Comparison of ENCODE assay signal across 12 cellular contexts in the genomic region with DNA sequence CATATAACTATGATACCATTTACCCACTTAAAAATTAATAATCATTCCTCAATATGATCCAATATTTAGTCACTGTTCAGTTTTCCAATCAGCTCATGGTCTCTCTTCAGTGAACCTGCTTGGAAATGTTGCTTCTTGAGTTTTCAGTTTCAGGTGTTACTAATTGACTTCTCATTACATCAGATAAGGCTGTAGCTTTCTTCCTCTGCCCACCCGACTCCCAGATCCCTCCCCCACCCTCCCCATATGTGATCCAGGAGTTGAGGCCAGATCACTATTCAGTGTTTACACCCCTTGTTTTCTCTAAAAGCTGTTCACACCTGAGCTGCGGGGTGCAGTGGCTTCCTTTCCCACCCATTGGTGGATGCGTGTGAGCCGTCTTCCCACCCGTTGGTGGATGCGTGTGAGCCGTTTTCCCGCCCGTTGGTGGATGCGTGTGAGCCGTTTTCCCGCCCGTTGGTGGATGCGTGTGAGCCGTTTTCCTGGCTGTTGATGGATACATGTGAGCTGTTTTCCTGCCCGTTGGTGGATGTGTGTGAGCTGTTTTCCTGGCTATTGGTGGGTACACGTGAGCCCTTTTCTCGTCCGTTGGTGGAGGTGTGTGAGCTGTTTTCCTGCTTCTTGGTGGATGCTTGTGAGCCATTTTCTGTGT. TPM values are rescaled to one million over a fixed set of nuclear protein-coding genes. Genes with fewer than 3 reads are reported as not detected.
DNase-seq lines count a peak whose midpoint lies in the region; ATAC-seq and TF ChIP-seq lines count a peak whose summit lies in the region.
"Had no signal": no experiment of that assay in that cellular context is flagged by ENCODE, and none has a peak within 500 bp of the region (broad histone marks: within the 10 kb centered on the region; RNA-seq: fewer than 3 reads in every experiment).

No MANE protein-coding gene starts in this region.

- H3K36me3 ChIP-seq in naive thymus-derived CD4-positive, alpha-beta T cell (ENCODE audit: control insufficient read depth in 2 of 3, insufficient read depth in 3 of 3, low read length in 3 of 3), result peaks cover 0 to 4% (median 0%) of the 10 kb centered on the region in 3 experiments
- H3K36me3 ChIP-seq: neutrophil had no signal

- H3K27ac Mint-ChIP-seq in CD4-positive, alpha-beta T cell, result peak overlapping the region; percentile 93
- H3K27ac Mint-ChIP-seq in activated naive CD8-positive, alpha-beta T cell, result peak overlapping the region; percentile 94
- H3K27ac Mint-ChIP-seq in naive thymus-derived CD4-positive, alpha-beta T cell, result peak overlapping the region; percentile 69 to 95 (median 89)
- H3K27ac Mint-ChIP-seq in CD14-positive monocyte, result peak overlapping the region in 3 of 7 donors; percentile 0 to 69 (median 42)

- POLR2A ChIA-PET in CD4-positive, alpha-beta T cell (lab: Charles Lee), result interaction anchor here (0.6 to 2.6 kb wide), 6 partner anchors 12 to 83 kb away, joined by 3 to 19 read pairs (median 7); a partner anchor contains a TSS
- POLR2A ChIA-PET in naive thymus-derived CD4-positive, alpha-beta T cell (lab: Charles Lee), result interaction anchor here (0.6 to 4.8 kb wide), 10 partner anchors 12 to 126 kb away, joined by 3 to 47 read pairs (median 4); a partner anchor contains a TSS

- peaks cover 39 to 43% of the 10 kb centered on the region in 2 donors for H3K4me1 ChIP-seq in naive thymus-derived CD4-positive, alpha-beta T cell (ENCODE audit: control insufficient read depth in 2 of 2, insufficient read depth in 2 of 2, low read length in 2 of 2)

- H3K4me1 Mint-ChIP-seq in CD4-positive, alpha-beta T cell (ENCODE audit: low read depth), result peaks cover 55% of the 10 kb centered on the region
- peaks cover 46% of the 10 kb centered on the region for H3K4me1 Mint-ChIP-seq in activated naive CD8-positive, alpha-beta T cell (ENCODE audit: low read depth)
- H3K4me1 Mint-ChIP-seq in naive thymus-derived CD4-positive, alpha-beta T cell, result peaks cover 14 to 50% (median 40%) of the 10 kb centered on the region in 7 donors
- H3K4me1 Mint-ChIP-seq in CD14-positive monocyte, result peaks cover 37% of the 10 kb centered on the region

- TF ChIP-seq CTCF in CD4-positive, alpha-beta T cell (IDR thresholded peaks at IDR 0.05), result no peak
- no peak for TF ChIP-seq CTCF in HL-60 (IDR thresholded peaks at IDR 0.05; ENCODE audit: insufficient read depth, low read length)
- TF ChIP-seq CTCF in CD14-positive monocyte (IDR thresholded peaks at IDR 0.05), result no peak

- no peak for ATAC-seq in CD4-positive, alpha-beta T cell (ENCODE audit: poor library complexity)
- no peak for ATAC-seq in naive thymus-derived CD4-positive, alpha-beta T cell

- no peaks in the 10 kb centered on the region for H3K27me3 Mint-ChIP-seq in CD4-positive, alpha-beta T cell
- no peaks in the 10 kb centered on the region for H3K27me3 Mint-ChIP-seq in activated naive CD8-positive, alpha-beta T cell
- peaks cover 0 to 2% (median 0%) of the 10 kb centered on the region in 5 donors for H3K27me3 Mint-ChIP-seq in naive thymus-derived CD4-positive, alpha-beta T cell
- H3K27me3 Mint-ChIP-seq in CD14-positive monocyte (ENCODE audit: low read depth in 3 of 3), result peaks cover 0 to 2% (median 0%) of the 10 kb centered on the region in 3 donors

- no peaks in the 10 kb centered on the region for H3K27me3 ChIP-seq in CD4-positive, alpha-beta T cell (ENCODE audit: control insufficient read depth, insufficient read depth, low read length)
- H3K27me3 ChIP-seq in HL-60 (ENCODE audit: insufficient read depth, poor library complexity, severe bottlenecking), result no peaks in the 10 kb centered on the region
- H3K27me3 ChIP-seq in naive thymus-derived CD4-positive, alpha-beta T cell (ENCODE audit: control insufficient read depth in 2 of 2, insufficient read depth in 2 of 2, low read length in 2 of 2), result no peaks in the 10 kb centered on the region
- H3K27me3 ChIP-seq: ascending aorta, neutrophil, suprapubic skin had no signal

- intact Hi-C loops in CD4-positive, alpha-beta T cell (cut with DNase I, micrococcal nuclease), result loop anchor here (5.0 kb wide), 3 partner anchors 53 to 128 kb away; a partner anchor contains a TSS
- intact Hi-C loops in naive thymus-derived CD4-positive, alpha-beta T cell (cut with micrococcal nuclease), result loop anchor here (1.0 to 5.0 kb wide), 11 partner anchors 12 to 1058 kb away; a partner anchor contains a TSS
- intact Hi-C loops in CD14-positive monocyte (cut with micrococcal nuclease), result no loop called here

- H3K9me3 Mint-ChIP-seq in CD4-positive, alpha-beta T cell, result no peaks in the 10 kb centered on the region
- no peaks in the 10 kb centered on the region for H3K9me3 Mint-ChIP-seq in activated naive CD8-positive, alpha-beta T cell (ENCODE audit: low read depth)
- no peaks in the 10 kb centered on the region for H3K9me3 Mint-ChIP-seq in naive thymus-derived CD4-positive, alpha-beta T cell
- H3K9me3 Mint-ChIP-seq in CD14-positive monocyte, result peaks cover 0 to 2% (median 0%) of the 10 kb centered on the region in 7 donors

- H3K9me3 ChIP-seq in CD4-positive, alpha-beta T cell (ENCODE audit: control insufficient read depth, low read length), result no peaks in the 10 kb centered on the region
- no peaks in the 10 kb centered on the region for H3K9me3 ChIP-seq in naive thymus-derived CD4-positive, alpha-beta T cell (ENCODE audit: control insufficient read depth in 2 of 3, low read length in 3 of 3)
- H3K9me3 ChIP-seq: ascending aorta, neutrophil, suprapubic skin had no signal

- no peak overlapping the region; the same call in 1 of the 2 replicates for H3K4me3 ChIP-seq in HL-60 (replicated peaks; ENCODE audit: insufficient read depth, low read length)
- H3K4me3 ChIP-seq in naive thymus-derived CD4-positive, alpha-beta T cell (ENCODE audit: low read length), result no peak overlapping the region
- H3K4me3 ChIP-seq: ascending aorta had no signal

- H3K4me3 Mint-ChIP-seq in CD4-positive, alpha-beta T cell, result peak overlapping the region; percentile 91
- H3K4me3 Mint-ChIP-seq in activated naive CD8-positive, alpha-beta T cell, result peak overlapping the region; percentile 80
- H3K4me3 Mint-ChIP-seq in naive thymus-derived CD4-positive, alpha-beta T cell, result peak overlapping the region in 9 of 10 donors; percentile 49 to 90 (median 82)
- H3K4me3 Mint-ChIP-seq in CD14-positive monocyte, result no peak overlapping the region

- CTCF ChIA-PET in CD4-positive, alpha-beta T cell (lab: Charles Lee), result interaction anchor here (0.8 to 1.6 kb wide), 2 partner anchors 32 to 61 kb away, joined by 3 to 9 read pairs; no protein-coding TSS in a partner anchor
- CTCF ChIA-PET in naive thymus-derived CD4-positive, alpha-beta T cell (lab: Charles Lee), result interaction anchor here (0.7 to 3.5 kb wide), 2 partner anchors 61 to 186 kb away, joined by 8 to 17 read pairs; no protein-coding TSS in a partner anchor

- peak overlapping the region; percentile 72 for H3K27ac ChIP-seq in CD4-positive, alpha-beta T cell (ENCODE audit: low read depth, low read length)
- H3K27ac ChIP-seq in HL-60 (replicated peaks), result peak overlapping the region; percentile 8; the same call in 1 of the 2 replicates
- H3K27ac ChIP-seq in naive thymus-derived CD4-positive, alpha-beta T cell (ENCODE audit: low read depth, low read length), result peak overlapping the region; percentile 66
- H3K27ac ChIP-seq: ascending aorta, neutrophil, suprapubic skin had no signal

- peaks cover 12% of the 10 kb centered on the region for H3K36me3 Mint-ChIP-seq in CD4-positive, alpha-beta T cell (ENCODE audit: low read depth)
- no peaks in the 10 kb centered on the region for H3K36me3 Mint-ChIP-seq in activated naive CD8-positive, alpha-beta T cell
- peaks cover 0 to 6% (median 0%) of the 10 kb centered on the region in 5 donors for H3K36me3 Mint-ChIP-seq in naive thymus-derived CD4-positive, alpha-beta T cell
- peaks cover 7% of the 10 kb centered on the region in 2 donors for H3K36me3 Mint-ChIP-seq in CD14-positive monocyte

- DNase-seq in CD4-positive, alpha-beta T cell, result no peak
- DNase-seq in HL-60 (ENCODE audit: low read depth in 1 of 2, low spot score in 1 of 2), result no peak
- no peak for DNase-seq in naive thymus-derived CD4-positive, alpha-beta T cell
- DNase-seq in AML-193 (lab: John Stamatoyannopoulos, UW), result no peak
- no peak for DNase-seq in central memory CD4-positive, alpha-beta T cell
- DNase-seq in LoVo (ENCODE audit: low spot score), result no peak
- no peak for DNase-seq in CD14-positive monocyte (ENCODE audit: low spot score)
- DNase-seq: SHP77 had no signal

RNA-seq across cellular contexts. Expression of a gene that starts 3.2 kb away (rescaled TPM):
- total RNA-seq in CD4-positive, alpha-beta T cell, result 10 to 100 TPM; 28.5 to 34.9 TPM
- 10 to 100 TPM; 51.0 to 67.1 (median 57.2) TPM for total RNA-seq in naive thymus-derived CD4-positive, alpha-beta T cell
- polyA plus RNA-seq in naive thymus-derived CD4-positive, alpha-beta T cell, result 10 to 100 TPM; 25.6 to 40.7 TPM
- polyA plus RNA-seq in CD14-positive monocyte, result 10 to 100 TPM; 13.0 to 17.1 TPM

RNA-seq across cellular contexts. Expression of a gene that starts 11.7 kb away (rescaled TPM):
- total RNA-seq in CD4-positive, alpha-beta T cell, result 1 to 10 TPM; 1.9 to 2.6 TPM
- total RNA-seq in naive thymus-derived CD4-positive, alpha-beta T cell, result 1 to 10 TPM; 1.6 to 9.8 (median 7.7) TPM
- 1 to 10 TPM; 6.1 to 8.7 TPM for polyA plus RNA-seq in naive thymus-derived CD4-positive, alpha-beta T cell
- 1 to 10 TPM; 9.3 to 9.5 TPM for polyA plus RNA-seq in CD14-positive monocyte

RNA-seq across cellular contexts. Expression of a gene that starts 17.6 kb away (rescaled TPM):
- 1 to 10 TPM; 7.6 to 8.3 TPM for total RNA-seq in CD4-positive, alpha-beta T cell
- 10 to 100 TPM; 17.5 to 39.8 (median 28.9) TPM for total RNA-seq in naive thymus-derived CD4-positive, alpha-beta T cell
- polyA plus RNA-seq in naive thymus-derived CD4-positive, alpha-beta T cell, result 100 to 1,000 TPM in 1 of 2 donors, 10 to 100 TPM in 1; 81.9 to 104 TPM
- 100 to 1,000 TPM in 1 of 2 donors, 10 to 100 TPM in 1; 85.1 to 102 TPM for polyA plus RNA-seq in CD14-positive monocyte

RNA-seq across cellular contexts. Expression of a gene that starts 32.9 kb away (rescaled TPM):
- total RNA-seq in CD4-positive, alpha-beta T cell, result 10 to 100 TPM; 10.3 to 11.7 TPM
- total RNA-seq in naive thymus-derived CD4-positive, alpha-beta T cell, result 10 to 100 TPM; 11.2 to 24.6 (median 16.9) TPM
- 10 to 100 TPM; 21.9 to 22.9 TPM for polyA plus RNA-seq in naive thymus-derived CD4-positive, alpha-beta T cell
- polyA plus RNA-seq in CD14-positive monocyte, result 10 to 100 TPM; 39.0 to 56.8 TPM

RNA-seq across cellular contexts. Expression of a gene that starts 33.7 kb away (rescaled TPM):
- not detected for total RNA-seq in CD4-positive, alpha-beta T cell
- not detected for total RNA-seq in naive thymus-derived CD4-positive, alpha-beta T cell
- under 1 TPM; 0.10 to 0.34 TPM for polyA plus RNA-seq in naive thymus-derived CD4-positive, alpha-beta T cell
- polyA plus RNA-seq in CD14-positive monocyte, result not detected
- total RNA-seq: ascending aorta had no signal

Comparison
In these comparisons a context has a peak if more than half of its experiments do, and no peak if none do; other contexts are left out.
1. H3K27ac ChIP-seq: peak in every context shown above with its lines; median percentile 72 in CD4-positive, alpha-beta T cell; 66 in naive thymus-derived CD4-positive, alpha-beta T cell; 8 in HL-60.
2. H3K4me3 Mint-ChIP-seq: peak in CD4-positive, alpha-beta T cell (single experiment), activated naive CD8-positive, alpha-beta T cell (single experiment) and naive thymus-derived CD4-positive, alpha-beta T cell (9 of 10); none in CD14-positive monocyte (0 of 2).
3. intact Hi-C loops: an anchor here in CD4-positive, alpha-beta T cell (5.0 kb wide) and naive thymus-derived CD4-positive, alpha-beta T cell (1.0 to 5.0 kb wide); none called in CD14-positive monocyte.